ENCODE assay signal across 10 cellular contexts in the genomic region with DNA sequence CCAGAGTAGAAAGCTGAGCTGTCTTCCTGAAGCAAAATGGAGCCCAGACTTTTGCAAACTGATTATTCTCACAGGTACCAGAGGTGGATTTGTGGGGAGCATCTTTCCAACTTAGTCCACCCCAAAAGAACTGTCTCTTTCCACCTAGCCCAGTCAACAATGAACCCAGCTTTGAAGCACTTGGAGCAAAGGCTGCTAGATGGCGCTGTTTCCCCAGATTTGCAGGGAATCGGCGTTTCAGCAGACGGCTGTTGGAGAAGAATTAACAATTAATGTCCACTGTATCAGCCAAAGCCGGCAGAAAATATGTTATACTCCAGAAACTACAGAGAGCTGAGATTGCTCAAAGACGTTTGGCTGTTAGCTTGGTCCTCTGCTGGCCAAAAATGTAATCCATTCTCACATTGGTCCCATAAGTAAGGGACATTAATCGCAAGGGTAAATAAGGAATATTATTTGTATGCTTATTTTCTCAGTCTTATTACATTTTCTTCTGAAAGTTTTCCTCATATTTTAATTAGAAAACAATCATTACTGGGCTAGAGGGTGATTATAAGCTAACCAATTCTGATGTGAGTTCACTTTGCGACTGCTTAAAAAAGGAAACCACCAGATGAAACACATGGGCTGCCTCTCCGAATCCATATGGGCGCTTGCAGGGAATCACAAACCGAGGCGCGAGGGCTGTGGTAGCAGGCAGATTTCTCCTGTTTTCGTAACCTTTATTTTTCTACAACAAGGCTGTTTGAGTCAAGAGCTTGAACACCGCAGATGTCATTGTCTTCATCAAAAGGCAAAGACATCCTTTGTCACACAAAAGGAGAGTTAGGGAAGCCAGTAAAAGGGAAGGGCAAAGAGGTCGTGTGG.
DNase-seq lines count a peak whose midpoint lies in the region; ATAC-seq, FAIRE-seq and TF ChIP-seq lines count a peak whose summit lies in the region.
"Had no signal": no experiment of that assay in that cellular context is flagged by ENCODE, and none has a peak within 500 bp of the region (broad histone marks: within the 10 kb centered on the region; RNA-seq: fewer than 3 reads in every experiment).

No MANE protein-coding gene starts in this region.

- H3K4me3 Mint-ChIP-seq in progenitor cell of endocrine pancreas (ENCODE audit: low read depth): no peak overlapping the region
- H3K4me3 Mint-ChIP-seq: CD4-positive, CD25-positive, alpha-beta regulatory T cell had no signal

- peak; percentile 10 for FAIRE-seq in frontal cortex (lab: Jason Lieb, UNC)

- peaks cover 33% of the 10 kb centered on the region for H3K27me3 Mint-ChIP-seq in progenitor cell of endocrine pancreas

- TF ChIP-seq CTCF in VCaP (conservative IDR thresholded peaks at IDR 0.05) (peak; percentile 88), progenitor cell of endocrine pancreas (IDR thresholded peaks at IDR 0.05; ENCODE audit: unreplicated experiment) (peak; percentile 94)

- H3K36me3 Mint-ChIP-seq in progenitor cell of endocrine pancreas (ENCODE audit: insufficient read depth): no peaks in the 10 kb centered on the region
- H3K36me3 Mint-ChIP-seq: activated naive CD4-positive, alpha-beta T cell treated with anti-CD3 and anti-CD28 coated beads, Interleukin-2, amount 50 U/mL, for 72 hours; CD4-positive, CD25-positive, alpha-beta regulatory T cell had no signal

- no peaks in the 10 kb centered on the region for H3K9me3 Mint-ChIP-seq in progenitor cell of endocrine pancreas (ENCODE audit: low read depth)
- H3K9me3 Mint-ChIP-seq: activated naive CD4-positive, alpha-beta T cell treated with anti-CD3 and anti-CD28 coated beads, Interleukin-2, amount 50 U/mL, for 72 hours had no signal

- ATAC-seq in HG03139 (IDR thresholded peaks at IDR 0.05; ENCODE audit: unreplicated experiment): no peak
- ATAC-seq: activated naive CD4-positive, alpha-beta T cell treated with anti-CD3 and anti-CD28 coated beads, Interleukin-2, amount 50 U/mL, for 72 hours had no signal

- no peak overlapping the region for H3K27ac Mint-ChIP-seq in progenitor cell of endocrine pancreas
- H3K27ac Mint-ChIP-seq: activated naive CD4-positive, alpha-beta T cell treated with anti-CD3 and anti-CD28 coated beads, Interleukin-2, amount 50 U/mL, for 72 hours; CD4-positive, CD25-positive, alpha-beta regulatory T cell had no signal

- DNase-seq in NCI-H2081 (lab: John Stamatoyannopoulos, UW): peak; percentile 54 to 59
- no peak for DNase-seq in NCI-H2081 treated with DMSO at 0.1 percent for 48 hours (lab: John Stamatoyannopoulos, UW)
- DNase-seq in H4 (ENCODE audit: low spot score): peak; percentile 40
- DNase-seq in NCI-H187 treated with DMSO at 0.1 percent for 48 hours (lab: John Stamatoyannopoulos, UW): peak; percentile 2
- peak; percentile 10 to 41 for DNase-seq in frontal cortex (ENCODE audit: low spot score in 2 of 2)
- peak; percentile 61 for DNase-seq in progenitor cell of endocrine pancreas (ENCODE audit: low spot score, unreplicated experiment)

- H3K27ac ChIP-seq in VCaP: no peak overlapping the region

- peaks cover 17% of the 10 kb centered on the region for H3K4me1 Mint-ChIP-seq in progenitor cell of endocrine pancreas (ENCODE audit: low read depth)
- H3K4me1 Mint-ChIP-seq: CD4-positive, CD25-positive, alpha-beta regulatory T cell had no signal
